In genomic region chr6:17707371-17707651, GRCh38 we compare ENCODE assay signal across 8 cellular contexts. TPM values are rescaled to one million over a fixed set of nuclear protein-coding genes. Genes with fewer than 3 reads are reported as not detected.
DNase-seq lines count a peak whose midpoint lies in the region; ATAC-seq lines count a peak whose summit lies in the region.

No MANE protein-coding gene starts in this region.

- H3K4me1 ChIP-seq in subcutaneous abdominal adipose tissue (ENCODE audit: control insufficient read depth in 5 of 5, insufficient read depth in 5 of 5, low read length in 5 of 5): peaks cover 0 to 34% (median 24%) of the 10 kb centered on the region in 5 donors

- CTCF ChIA-PET in activated CD4-positive, alpha-beta memory T cell treated with anti-CD3 and anti-CD28 coated beads, Interleukin-2, amount 10 ng/mL, durations not matched to agents 7 days and 5 days (lab: Charles Lee): interaction anchor here (1.1 to 1.6 kb wide), 5 partner anchors 8 to 107 kb away, joined by 3 to 8 read pairs (median 5); partner anchors contain the start of gene FAM8A1

- peak overlapping the region; percentile 96 for H3K4me3 Mint-ChIP-seq in T-helper 2 cell treated with Interferon-gamma antibody and Interleukin-4, amounts not matched to agents 5 μg/mL and 100 μg/mL, for 36 hours
- peak overlapping the region; percentile 86 for H3K4me3 Mint-ChIP-seq in activated CD4-positive, alpha-beta memory T cell treated with anti-CD3 and anti-CD28 coated beads, Interleukin-2, amount 10 ng/mL, durations not matched to agents 7 days and 5 days

- no peaks in the 10 kb centered on the region for H3K9me3 Mint-ChIP-seq in T-helper 2 cell treated with Interferon-gamma antibody and Interleukin-4, amounts not matched to agents 5 μg/mL and 100 μg/mL, for 36 hours
- no peaks in the 10 kb centered on the region for H3K9me3 Mint-ChIP-seq in activated CD4-positive, alpha-beta memory T cell treated with anti-CD3 and anti-CD28 coated beads, Interleukin-2, amount 10 ng/mL, durations not matched to agents 7 days and 5 days

- H3K27ac Mint-ChIP-seq in T-helper 2 cell treated with Interferon-gamma antibody and Interleukin-4, amounts not matched to agents 5 μg/mL and 100 μg/mL, for 36 hours: peak overlapping the region; percentile 98
- H3K27ac Mint-ChIP-seq in activated CD4-positive, alpha-beta memory T cell treated with anti-CD3 and anti-CD28 coated beads, Interleukin-2, amount 10 ng/mL, durations not matched to agents 7 days and 5 days: peak overlapping the region; percentile 97

- peaks cover 22% of the 10 kb centered on the region for H3K4me1 Mint-ChIP-seq in T-helper 2 cell treated with Interferon-gamma antibody and Interleukin-4, amounts not matched to agents 5 μg/mL and 100 μg/mL, for 36 hours (ENCODE audit: low read depth)
- H3K4me1 Mint-ChIP-seq in activated CD4-positive, alpha-beta memory T cell treated with anti-CD3 and anti-CD28 coated beads, Interleukin-2, amount 10 ng/mL, durations not matched to agents 7 days and 5 days: peaks cover 27% of the 10 kb centered on the region

- peak overlapping the region; percentile 100 for H3K27ac ChIP-seq in subcutaneous abdominal adipose tissue (ENCODE audit: low read depth, low read length)

- no peaks in the 10 kb centered on the region for H3K27me3 ChIP-seq in subcutaneous abdominal adipose tissue (ENCODE audit: control insufficient read depth in 5 of 5, insufficient read depth in 4 of 5, low read length in 5 of 5)

- H3K9me3 ChIP-seq in iPS-18c (ENCODE audit: control insufficient read depth, insufficient read depth, low read length): no peaks in the 10 kb centered on the region
- H3K9me3 ChIP-seq in subcutaneous abdominal adipose tissue (ENCODE audit: control insufficient read depth in 5 of 5, low read length in 5 of 5): no peaks in the 10 kb centered on the region

- H3K27me3 Mint-ChIP-seq in T-helper 2 cell treated with Interferon-gamma antibody and Interleukin-4, amounts not matched to agents 5 μg/mL and 100 μg/mL, for 36 hours (ENCODE audit: low read depth): no peaks in the 10 kb centered on the region
- no peaks in the 10 kb centered on the region for H3K27me3 Mint-ChIP-seq in activated CD4-positive, alpha-beta memory T cell treated with anti-CD3 and anti-CD28 coated beads, Interleukin-2, amount 10 ng/mL, durations not matched to agents 7 days and 5 days

- H3K36me3 Mint-ChIP-seq in T-helper 2 cell treated with Interferon-gamma antibody and Interleukin-4, amounts not matched to agents 5 μg/mL and 100 μg/mL, for 36 hours (ENCODE audit: low read depth): peaks cover 30% of the 10 kb centered on the region
- peaks cover 29% of the 10 kb centered on the region for H3K36me3 Mint-ChIP-seq in activated CD4-positive, alpha-beta memory T cell treated with anti-CD3 and anti-CD28 coated beads, Interleukin-2, amount 10 ng/mL, durations not matched to agents 7 days and 5 days (ENCODE audit: low read depth)

- POLR2A ChIA-PET in activated CD4-positive, alpha-beta memory T cell treated with anti-CD3 and anti-CD28 coated beads, Interleukin-2, amount 10 ng/mL, durations not matched to agents 7 days and 5 days (lab: Charles Lee): interaction anchor here (0.6 to 3.3 kb wide), 23 partner anchors 8 to 946 kb away, joined by 3 to 73 read pairs (median 4); partner anchors contain the start of genes ATXN1, FAM8A1, KDM1B and TPMT

- H3K4me3 ChIP-seq in iPS-18c (ENCODE audit: insufficient read depth, low read depth, low read length) (peak overlapping the region; percentile 91; the same call in 1 of the 2 replicates), subcutaneous abdominal adipose tissue (ENCODE audit: low read depth in 1 of 5, low read length in 5 of 5) (peak overlapping the region; percentile 68 to 92 (median 86))

- no peaks in the 10 kb centered on the region for H3K36me3 ChIP-seq in subcutaneous abdominal adipose tissue (ENCODE audit: control insufficient read depth in 5 of 5, insufficient read depth in 5 of 5, low read length in 5 of 5)

- peak overlapping the region; percentile 11 to 100 (median 99) for H3K9ac ChIP-seq in subcutaneous abdominal adipose tissue (ENCODE audit: low read length in 5 of 5)

- ATAC-seq in HG02981 (IDR thresholded peaks at IDR 0.05; ENCODE audit: unreplicated experiment) (no peak), esophagus mucosa (no peak)

- no peak for DNase-seq in T-helper 2 cell treated with Interferon-gamma antibody and Interleukin-4, amounts not matched to agents 5 μg/mL and 100 μg/mL, for 36 hours (ENCODE audit: low spot score)
- no peak for DNase-seq in T-helper 2 cell
- no peak for DNase-seq in activated CD4-positive, alpha-beta memory T cell treated with anti-CD3 and anti-CD28 coated beads, Interleukin-2, amount 10 ng/mL, durations not matched to agents 7 days and 5 days
- no peak for DNase-seq in SW480 (ENCODE audit: low spot score)

RNA-seq across cellular contexts. Expression of gene NUP153, which starts 0.6 kb away (rescaled TPM):
- 10 to 100 TPM; 74.0 to 75.8 TPM for total RNA-seq in activated CD4-positive, alpha-beta memory T cell treated with anti-CD3 and anti-CD28 coated beads, Interleukin-2, amount 10 ng/mL, durations not matched to agents 7 days and 5 days
- total RNA-seq in esophagus mucosa: 30.2 TPM
